ENCODE assay signal across 8 cellular contexts in the genomic region with DNA sequence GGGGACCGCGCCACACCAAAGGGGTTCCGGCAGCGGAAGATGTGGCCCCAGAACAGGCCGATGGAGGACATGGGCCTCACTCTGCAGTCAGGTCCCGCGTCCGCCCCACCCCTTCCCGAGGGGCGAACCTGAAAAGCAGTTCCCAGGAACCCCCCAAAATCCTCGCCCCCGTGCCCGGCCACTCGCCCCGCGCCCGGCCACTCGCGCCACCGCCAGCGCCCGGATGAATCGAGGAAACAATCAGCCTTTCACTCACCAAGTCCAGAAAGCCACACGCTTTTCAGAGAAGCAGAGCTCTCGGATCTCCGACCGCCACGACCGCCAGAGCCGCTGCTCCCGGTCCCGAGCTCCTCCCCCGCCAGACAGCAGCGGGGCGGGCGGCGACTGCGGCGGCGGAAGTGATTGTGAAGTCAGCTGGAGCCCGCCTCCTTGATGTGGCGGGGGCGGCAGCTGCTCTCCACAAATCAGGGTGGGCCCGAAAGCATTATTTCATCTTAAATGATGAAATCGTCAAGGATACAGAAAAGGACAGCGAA. TPM values are rescaled to one million over a fixed set of nuclear protein-coding genes. Genes with fewer than 3 reads are reported as not detected.
DNase-seq lines count a peak whose midpoint lies in the region; ATAC-seq and TF ChIP-seq lines count a peak whose summit lies in the region.

A gene with protein sequence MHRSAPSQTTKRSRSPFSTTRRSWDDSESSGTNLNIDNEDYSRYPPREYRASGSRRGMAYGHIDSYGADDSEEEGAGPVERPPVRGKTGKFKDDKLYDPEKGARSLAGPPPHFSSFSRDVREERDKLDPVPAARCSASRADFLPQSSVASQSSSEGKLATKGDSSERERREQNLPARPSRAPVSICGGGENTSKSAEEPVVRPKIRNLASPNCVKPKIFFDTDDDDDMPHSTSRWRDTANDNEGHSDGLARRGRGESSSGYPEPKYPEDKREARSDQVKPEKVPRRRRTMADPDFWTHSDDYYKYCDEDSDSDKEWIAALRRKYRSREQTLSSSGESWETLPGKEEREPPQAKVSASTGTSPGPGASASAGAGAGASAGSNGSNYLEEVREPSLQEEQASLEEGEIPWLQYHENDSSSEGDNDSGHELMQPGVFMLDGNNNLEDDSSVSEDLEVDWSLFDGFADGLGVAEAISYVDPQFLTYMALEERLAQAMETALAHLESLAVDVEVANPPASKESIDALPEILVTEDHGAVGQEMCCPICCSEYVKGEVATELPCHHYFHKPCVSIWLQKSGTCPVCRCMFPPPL (minus strand): TSS at position 338 of the 536 bp plus-strand sequence. CDS start 2,380 bp downstream, outside the sequence.

- TF ChIP-seq CTCF in Loucy (conservative IDR thresholded peaks at IDR 0.05; ENCODE audit: low read length) = no peak
- no peak for TF ChIP-seq CTCF in omental fat pad (IDR thresholded peaks at IDR 0.05)
- TF ChIP-seq CTCF in suprapubic skin (IDR thresholded peaks at IDR 0.05) = no peak

- H3K4me1 ChIP-seq in GM23248 (ENCODE audit: insufficient read depth) = no peaks in the 10 kb centered on the region
- H3K4me1 ChIP-seq in Loucy (ENCODE audit: insufficient read depth, low read length, poor library complexity, severe bottlenecking) = no peaks in the 10 kb centered on the region
- peaks cover 8% of the 10 kb centered on the region for H3K4me1 ChIP-seq in suprapubic skin

- peak within 1 kb of the TSS; percentile 79 for H3K4me3 ChIP-seq in GM23248
- H3K4me3 ChIP-seq in Loucy (ENCODE audit: low read length, poor library complexity, severe bottlenecking) = peak within 1 kb of the TSS; percentile 83
- H3K4me3 ChIP-seq in SK-N-MC = peak within 1 kb of the TSS; percentile 83
- peak within 1 kb of the TSS; percentile 69 for H3K4me3 ChIP-seq in suprapubic skin

- WGBS in GM23248 (ENCODE audit: low coverage in 1 of 2, low lambda C conversion rate in 2 of 2, missing lambda C conversion rate in 2 of 2), 2 experiments = 1% methylated on average over 22 to 24 of the region's 46 CpGs
- WGBS in suprapubic skin = 29% methylated on average over 21 of the region's 46 CpGs

- H3K36me3 ChIP-seq in GM23248 (ENCODE audit: low read depth) (0 out of 2 replicates have a peak, but pooled peaks cover 2% of the 10 kb centered on the region), Loucy (ENCODE audit: insufficient read depth, low read length) (peaks cover 4% of the 10 kb centered on the region; the same call in 1 of the 2 replicates), SK-N-MC (ENCODE audit: insufficient read depth, low read length) (peaks cover 18% of the 10 kb centered on the region; the same call in 1 of the 2 replicates), suprapubic skin (no peaks in the 10 kb centered on the region)

- peaks cover 6 to 22% of the 10 kb centered on the region in 2 donors for H3K36me3 Mint-ChIP-seq in activated naive CD4-positive, alpha-beta T cell treated with anti-CD3 and anti-CD28 coated beads, Interleukin-2, amount 50 U/mL, for 72 hours

- H3K27ac Mint-ChIP-seq in activated naive CD4-positive, alpha-beta T cell treated with anti-CD3 and anti-CD28 coated beads, Interleukin-2, amount 50 U/mL, for 72 hours = peak within 1 kb of the TSS; percentile 85 to 92

- in situ Hi-C loops in GM23248 (cut with MboI) = no loop called here

- H2AFZ ChIP-seq in GM23248 (peak within 1 kb of the TSS; percentile 98), Loucy (ENCODE audit: low read length) (peak within 1 kb of the TSS; percentile 83)

- TF ChIP-seq EP300 in suprapubic skin (IDR thresholded peaks at IDR 0.05) = no peak

- peak; percentile 75 for DNase-seq in Daoy (ENCODE audit: low read depth)
- DNase-seq in GM23248 = peak; percentile 86
- DNase-seq in SK-N-MC (ENCODE audit: low read depth, low spot score) = no peak
- peak; percentile 60 to 66 for DNase-seq in activated naive CD4-positive, alpha-beta T cell treated with anti-CD3 and anti-CD28 coated beads, Interleukin-2, amount 50 U/mL, for 72 hours (ENCODE audit: low spot score in 2 of 2)
- DNase-seq in glomerular endothelial cell (ENCODE audit: extremely low read depth, low read depth, low spot score) = no peak
- DNase-seq in omental fat pad (ENCODE audit: low spot score) = no peak
- peak; percentile 78 to 82 for DNase-seq in suprapubic skin (ENCODE audit: low spot score in 2 of 2)

- peak within 1 kb of the TSS; percentile 76 for H3K4me2 ChIP-seq in GM23248 (ENCODE audit: unreplicated experiment)
- peak within 1 kb of the TSS; percentile 71 for H3K4me2 ChIP-seq in Loucy (ENCODE audit: low read depth, low read length, poor library complexity, severe bottlenecking)

- H3K79me2 ChIP-seq in GM23248 (ENCODE audit: insufficient read depth) (peaks cover 11% of the 10 kb centered on the region; the same call in 1 of the 2 replicates), Loucy (ENCODE audit: insufficient read depth, low read length) (0 out of 2 replicates have a peak, but pooled peaks cover 4% of the 10 kb centered on the region)

- no peaks in the 10 kb centered on the region for H3F3A ChIP-seq in GM23248 (ENCODE audit: insufficient read depth)
- no peaks in the 10 kb centered on the region for H3F3A ChIP-seq in Loucy (ENCODE audit: low read depth)

- no peaks in the 10 kb centered on the region for H3K9me3 Mint-ChIP-seq in activated naive CD4-positive, alpha-beta T cell treated with anti-CD3 and anti-CD28 coated beads, Interleukin-2, amount 50 U/mL, for 72 hours

- peak within 1 kb of the TSS; percentile 66 for H3K27ac ChIP-seq in GM23248
- H3K27ac ChIP-seq in SK-N-MC = no peak within 1 kb of the TSS
- H3K27ac ChIP-seq in suprapubic skin = peak within 1 kb of the TSS; percentile 65

- peak within 1 kb of the TSS; percentile 89 for H3K9ac ChIP-seq in GM23248
- peak within 1 kb of the TSS; percentile 79 for H3K9ac ChIP-seq in Loucy (ENCODE audit: low read depth, low read length, poor library complexity, severe bottlenecking)
- H3K9ac ChIP-seq in SK-N-MC (ENCODE audit: insufficient read length) = peak within 1 kb of the TSS; percentile 81

- no peaks in the 10 kb centered on the region for H3K9me2 ChIP-seq in GM23248 (ENCODE audit: insufficient read depth)
- H3K9me2 ChIP-seq in Loucy (replicated peaks; ENCODE audit: low read depth, low read length) = no peaks in the 10 kb centered on the region

- ATAC-seq in activated naive CD4-positive, alpha-beta T cell treated with anti-CD3 and anti-CD28 coated beads, Interleukin-2, amount 50 U/mL, for 72 hours = peak; percentile 89 to 91
- ATAC-seq in omental fat pad (ENCODE audit: low FRiP score) = peak; percentile 83

- no peak for TF ChIP-seq POLR2A in suprapubic skin (IDR thresholded peaks at IDR 0.05)

- H3K9me3 ChIP-seq in GM23248 (ENCODE audit: low read depth) (no peaks in the 10 kb centered on the region), Loucy (ENCODE audit: insufficient read depth, low read depth, low read length) (no peaks in the 10 kb centered on the region), SK-N-MC (ENCODE audit: low read depth, low read length) (no peaks in the 10 kb centered on the region), suprapubic skin (no peaks in the 10 kb centered on the region)

- H3K27me3 ChIP-seq in GM23248 (replicated peaks; ENCODE audit: insufficient read depth) = no peaks in the 10 kb centered on the region
- H3K27me3 ChIP-seq in Loucy (ENCODE audit: insufficient read depth, low read length, poor library complexity, severe bottlenecking) = no peaks in the 10 kb centered on the region
- no peaks in the 10 kb centered on the region for H3K27me3 ChIP-seq in suprapubic skin

- H4K20me1 ChIP-seq in GM23248 (ENCODE audit: insufficient read depth) = no peaks in the 10 kb centered on the region
- H4K20me1 ChIP-seq in Loucy (ENCODE audit: insufficient read depth, low read length, poor library complexity, severe bottlenecking) = peaks cover 3% of the 10 kb centered on the region

RNA-seq across cellular contexts. Expression of the gene that starts here (rescaled TPM):
- 37.5 and 45.3 TPM in 2 replicates for total RNA-seq in Daoy (2014; rRNA removed; shearing (Covaris generic))
- 25.2 and 26.6 TPM in 2 replicates for total RNA-seq in GM23248 (2014; rRNA removed; shearing (Covaris generic))
- polyA plus RNA-seq in GM23248 (2016; fragmentation: Nextera tagmentation; extraction: Ambion mirVana) = 32.7 and 39.1 TPM in 2 replicates
- total RNA-seq in activated naive CD4-positive, alpha-beta T cell treated with anti-CD3 and anti-CD28 coated beads, Interleukin-2, amount 50 U/mL, for 72 hours = 10 to 100 TPM in 1 of 2 donors, 1 to 10 TPM in 1; 9.0 to 18.1 TPM
- 15.8 and 19.0 TPM in 2 replicates for total RNA-seq in glomerular endothelial cell
- 10 to 100 TPM; 19.4 to 60.2 (median 31.3) TPM for total RNA-seq in omental fat pad
- total RNA-seq in suprapubic skin = 10 to 100 TPM; 14.1 to 23.2 (median 16.5) TPM

Comparison
In these comparisons a context has a peak if more than half of its experiments do, and no peak if none do; other contexts are left out.
1. DNase-seq: peak in Daoy (single experiment), GM23248 (single experiment), activated naive CD4-positive, alpha-beta T cell treated with anti-CD3 and anti-CD28 coated beads, Interleukin-2, amount 50 U/mL, for 72 hours (2 of 2) and suprapubic skin (2 of 2); none in SK-N-MC (single experiment), glomerular endothelial cell (single experiment) and omental fat pad (single experiment).
2. Peak in every context shown above with its lines, with median percentiles within 50 percentile points of each other: H3K4me3 ChIP-seq and H3K9ac ChIP-seq.